In the genomic region with DNA sequence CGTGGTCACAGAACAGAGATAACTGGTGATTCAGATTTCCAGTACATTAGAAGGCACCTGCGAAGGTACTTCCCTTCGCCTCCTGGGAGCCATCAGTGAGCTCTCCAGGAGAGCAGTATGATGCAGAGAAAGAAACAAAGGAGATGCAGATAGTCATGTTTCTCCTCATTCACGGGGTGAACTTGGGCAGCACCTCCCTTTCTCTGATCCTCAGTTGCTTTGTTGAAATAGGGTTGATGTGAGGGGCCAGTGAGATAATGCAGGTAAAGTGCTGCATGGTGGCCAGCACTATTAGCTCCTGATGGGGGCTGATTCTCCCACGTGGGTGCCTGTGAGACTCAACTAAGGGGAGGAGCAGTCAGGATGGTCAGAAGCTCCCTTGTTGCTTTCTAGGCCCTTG, we compare ENCODE assay signal across 1 cellular context.
TF ChIP-seq lines count a peak whose summit lies in the region.

No MANE protein-coding gene starts in this region.

TF ChIP-seq in K562, 482 proteins besides CTCF, POLR2A, EP300 and RAD21:
- TF ChIP-seq FOXP1 (CRISPR knock-in tag; IDR thresholded peaks at IDR 0.05), result 0 out of 2 replicates have a peak, but pooled peaks have one; percentile 5
- no peak for TF ChIP-seq ETV1 (tag; conservative IDR thresholded peaks at IDR 0.05; ENCODE audit: low read depth)
- no peak for TF ChIP-seq POLR3G (IDR thresholded peaks at IDR 0.05; ENCODE audit: extremely low read depth, insufficient read length, insufficient replicate concordance)
- TF ChIP-seq FOSL1 (tag; conservative IDR thresholded peaks at IDR 0.05), result 0 out of 2 replicates have a peak, but pooled peaks have one; percentile 42
- TF ChIP-seq, protein P1, sequence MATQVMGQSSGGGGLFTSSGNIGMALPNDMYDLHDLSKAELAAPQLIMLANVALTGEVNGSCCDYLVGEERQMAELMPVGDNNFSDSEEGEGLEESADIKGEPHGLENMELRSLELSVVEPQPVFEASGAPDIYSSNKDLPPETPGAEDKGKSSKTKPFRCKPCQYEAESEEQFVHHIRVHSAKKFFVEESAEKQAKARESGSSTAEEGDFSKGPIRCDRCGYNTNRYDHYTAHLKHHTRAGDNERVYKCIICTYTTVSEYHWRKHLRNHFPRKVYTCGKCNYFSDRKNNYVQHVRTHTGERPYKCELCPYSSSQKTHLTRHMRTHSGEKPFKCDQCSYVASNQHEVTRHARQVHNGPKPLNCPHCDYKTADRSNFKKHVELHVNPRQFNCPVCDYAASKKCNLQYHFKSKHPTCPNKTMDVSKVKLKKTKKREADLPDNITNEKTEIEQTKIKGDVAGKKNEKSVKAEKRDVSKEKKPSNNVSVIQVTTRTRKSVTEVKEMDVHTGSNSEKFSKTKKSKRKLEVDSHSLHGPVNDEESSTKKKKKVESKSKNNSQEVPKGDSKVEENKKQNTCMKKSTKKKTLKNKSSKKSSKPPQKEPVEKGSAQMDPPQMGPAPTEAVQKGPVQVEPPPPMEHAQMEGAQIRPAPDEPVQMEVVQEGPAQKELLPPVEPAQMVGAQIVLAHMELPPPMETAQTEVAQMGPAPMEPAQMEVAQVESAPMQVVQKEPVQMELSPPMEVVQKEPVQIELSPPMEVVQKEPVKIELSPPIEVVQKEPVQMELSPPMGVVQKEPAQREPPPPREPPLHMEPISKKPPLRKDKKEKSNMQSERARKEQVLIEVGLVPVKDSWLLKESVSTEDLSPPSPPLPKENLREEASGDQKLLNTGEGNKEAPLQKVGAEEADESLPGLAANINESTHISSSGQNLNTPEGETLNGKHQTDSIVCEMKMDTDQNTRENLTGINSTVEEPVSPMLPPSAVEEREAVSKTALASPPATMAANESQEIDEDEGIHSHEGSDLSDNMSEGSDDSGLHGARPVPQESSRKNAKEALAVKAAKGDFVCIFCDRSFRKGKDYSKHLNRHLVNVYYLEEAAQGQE (CRISPR knock-in tag; IDR thresholded peaks at IDR 0.05; ENCODE audit: low read depth), result no peak
- TF ChIP-seq TEAD4 (IDR thresholded peaks at IDR 0.05; ENCODE audit: low read length), result no peak
- no peak for TF ChIP-seq TEAD4 (CRISPR knock-in tag; IDR thresholded peaks at IDR 0.05; ENCODE audit: borderline replicate concordance)
- no peak for TF ChIP-seq ATF1 (CRISPR knock-in tag; IDR thresholded peaks at IDR 0.05)
- no peak for TF ChIP-seq ATF1 (tag; IDR thresholded peaks at IDR 0.05)
- no peak for TF ChIP-seq NCOA6 (IDR thresholded peaks at IDR 0.05)
- no peak for TF ChIP-seq BCL6 (CRISPR knock-in tag; IDR thresholded peaks at IDR 0.05)
- no peak for TF ChIP-seq CBFA2T3 (IDR thresholded peaks at IDR 0.05)
- TF ChIP-seq JUN (IDR thresholded peaks at IDR 0.05; ENCODE audit: borderline replicate concordance, low read depth, low read length), result no peak
- TF ChIP-seq JUN (CRISPR knock-in tag; IDR thresholded peaks at IDR 0.05; ENCODE audit: borderline replicate concordance), result no peak
- TF ChIP-seq, protein P2, sequence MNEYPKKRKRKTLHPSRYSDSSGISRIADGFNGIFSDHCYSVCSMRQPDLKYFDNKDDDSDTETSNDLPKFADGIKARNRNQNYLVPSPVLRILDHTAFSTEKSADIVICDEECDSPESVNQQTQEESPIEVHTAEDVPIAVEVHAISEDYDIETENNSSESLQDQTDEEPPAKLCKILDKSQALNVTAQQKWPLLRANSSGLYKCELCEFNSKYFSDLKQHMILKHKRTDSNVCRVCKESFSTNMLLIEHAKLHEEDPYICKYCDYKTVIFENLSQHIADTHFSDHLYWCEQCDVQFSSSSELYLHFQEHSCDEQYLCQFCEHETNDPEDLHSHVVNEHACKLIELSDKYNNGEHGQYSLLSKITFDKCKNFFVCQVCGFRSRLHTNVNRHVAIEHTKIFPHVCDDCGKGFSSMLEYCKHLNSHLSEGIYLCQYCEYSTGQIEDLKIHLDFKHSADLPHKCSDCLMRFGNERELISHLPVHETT (CRISPR knock-in tag; conservative IDR thresholded peaks at IDR 0.05 in 1 of 2, IDR thresholded peaks at IDR 0.05 in 1 of 2), result 0 out of 4 replicates have a peak, but pooled peaks of 1 of the 2 experiments have one; percentile 9
- TF ChIP-seq FOS (IDR thresholded peaks at IDR 0.05; ENCODE audit: extremely low read depth, insufficient read length), result no peak
- no peak for TF ChIP-seq CEBPG (CRISPR knock-in tag; IDR thresholded peaks at IDR 0.05)
- no peak for TF ChIP-seq CEBPG (tag; conservative IDR thresholded peaks at IDR 0.05 in 1 of 2, IDR thresholded peaks at IDR 0.05 in 1 of 2)
- TF ChIP-seq KAT2B (IDR thresholded peaks at IDR 0.05; ENCODE audit: low read depth, low read length), result no peak
- TF ChIP-seq, protein P3, sequence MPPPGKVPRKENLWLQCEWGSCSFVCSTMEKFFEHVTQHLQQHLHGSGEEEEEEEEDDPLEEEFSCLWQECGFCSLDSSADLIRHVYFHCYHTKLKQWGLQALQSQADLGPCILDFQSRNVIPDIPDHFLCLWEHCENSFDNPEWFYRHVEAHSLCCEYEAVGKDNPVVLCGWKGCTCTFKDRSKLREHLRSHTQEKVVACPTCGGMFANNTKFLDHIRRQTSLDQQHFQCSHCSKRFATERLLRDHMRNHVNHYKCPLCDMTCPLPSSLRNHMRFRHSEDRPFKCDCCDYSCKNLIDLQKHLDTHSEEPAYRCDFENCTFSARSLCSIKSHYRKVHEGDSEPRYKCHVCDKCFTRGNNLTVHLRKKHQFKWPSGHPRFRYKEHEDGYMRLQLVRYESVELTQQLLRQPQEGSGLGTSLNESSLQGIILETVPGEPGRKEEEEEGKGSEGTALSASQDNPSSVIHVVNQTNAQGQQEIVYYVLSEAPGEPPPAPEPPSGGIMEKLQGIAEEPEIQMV (tag; conservative IDR thresholded peaks at IDR 0.05; ENCODE audit: low read depth), result no peak
